In the genomic region with DNA sequence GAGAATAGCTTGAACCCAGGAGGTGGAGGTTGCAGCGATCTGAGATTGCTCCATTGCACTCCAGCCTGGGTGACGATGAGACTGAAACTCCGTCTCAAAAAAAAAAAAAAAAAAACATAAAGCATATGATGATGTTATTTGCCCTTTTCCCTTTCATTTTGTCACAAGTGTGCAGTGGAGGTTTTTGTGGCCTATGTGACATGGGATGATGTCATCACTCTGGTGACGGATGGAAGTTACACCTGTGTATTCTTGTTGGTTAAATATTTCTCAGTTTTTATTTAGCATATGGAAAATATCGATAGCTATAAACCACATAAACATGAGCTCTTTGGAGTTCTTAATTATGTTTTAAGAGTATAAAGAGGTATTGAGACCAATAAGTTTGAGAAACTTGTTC, we compare ENCODE assay signal across 17 cellular contexts.
DNase-seq lines count a peak whose midpoint lies in the region; ATAC-seq, FAIRE-seq and TF ChIP-seq lines count a peak whose summit lies in the region.
"Had no signal": no experiment of that assay in that cellular context is flagged by ENCODE, and none has a peak within 500 bp of the region (broad histone marks: within the 10 kb centered on the region; RNA-seq: fewer than 3 reads in every experiment).

No MANE protein-coding gene starts in this region.

- H2AFZ ChIP-seq in endothelial cell of umbilical vein (ENCODE audit: low read depth, low read length) = no peak overlapping the region

- intact Hi-C loops in cardiac septum (cut with DNase I) (no loop called here), left ventricle myocardium inferior (cut with micrococcal nuclease) (no loop called here), endothelial cell of umbilical vein (cut with micrococcal nuclease) (no loop called here)

- POLR2A ChIA-PET in endothelial cell of umbilical vein (lab: Charles Lee) = no interaction called here

- H3K4me2 ChIP-seq in endothelial cell of umbilical vein (ENCODE audit: insufficient read depth, low read length) = no peak overlapping the region

- no peak for TF ChIP-seq POLR2A in endothelial cell of umbilical vein (IDR thresholded peaks at IDR 0.05; ENCODE audit: low read depth, low read length)

- dilution Hi-C loops in endothelial cell of umbilical vein (cut with MboI; ENCODE audit: extremely low pct_ligation_motif_present, low sequenced_read_pairs) = no loop called here

- no peaks in the 10 kb centered on the region for H3K9me3 ChIP-seq in left ventricle myocardium inferior (replicated peaks)
- no peaks in the 10 kb centered on the region for H3K9me3 ChIP-seq in endothelial cell of umbilical vein (replicated peaks; ENCODE audit: control insufficient read depth, insufficient read depth, low read length)
- H3K9me3 ChIP-seq: BLaER1 treated with 17β-estradiol and CSF1 and Interleukin-3, amounts not matched to agents 10 nM and 100 nM had no signal

- H3K36me3 ChIP-seq in left ventricle myocardium inferior = no peaks in the 10 kb centered on the region
- H3K36me3 ChIP-seq in endothelial cell of umbilical vein (ENCODE audit: control insufficient read depth in 2 of 2, extremely low read depth in 1 of 2, insufficient read depth in 2 of 2, low read length in 2 of 2) = no peaks in the 10 kb centered on the region
- H3K36me3 ChIP-seq: BLaER1 treated with 17β-estradiol and CSF1 and Interleukin-3, amounts not matched to agents 10 nM and 100 nM had no signal

- H3K4me3 ChIP-seq in left ventricle myocardium inferior (no peak overlapping the region), endothelial cell of umbilical vein (replicated peaks in 1 of 3; ENCODE audit: insufficient read depth in 1 of 3, low read depth in 1 of 3, low read length in 3 of 3) (no peak overlapping the region)
- H3K4me3 ChIP-seq: BLaER1 treated with 17β-estradiol and CSF1 and Interleukin-3, amounts not matched to agents 10 nM and 100 nM had no signal

- peak; percentile 39 for ATAC-seq in HG03175 (IDR thresholded peaks at IDR 0.05; ENCODE audit: unreplicated experiment)
- ATAC-seq: CD8-positive, alpha-beta T cell; HCT116 had no signal

- no peaks in the 10 kb centered on the region for H3K79me2 ChIP-seq in endothelial cell of umbilical vein (ENCODE audit: control insufficient read depth, insufficient read depth, low read length)

- H3K27ac ChIP-seq in left ventricle myocardium inferior (replicated peaks) (no peak overlapping the region), endothelial cell of umbilical vein (ENCODE audit: insufficient read depth, low read depth, low read length) (no peak overlapping the region)
- H3K27ac ChIP-seq: BLaER1 treated with 17β-estradiol and CSF1 and Interleukin-3, amounts not matched to agents 10 nM and 100 nM had no signal

- H3K9ac ChIP-seq in endothelial cell of umbilical vein (replicated peaks; ENCODE audit: extremely low read depth, insufficient read depth, low read length) = no peak overlapping the region
- H3K9ac ChIP-seq: BLaER1 treated with 17β-estradiol and CSF1 and Interleukin-3, amounts not matched to agents 10 nM and 100 nM had no signal

- BruUV-seq in endothelial cell of umbilical vein (replicated peaks; lab: Mats Ljungman, UMichigan) = no TSS peak

- no peak for FAIRE-seq in endothelial cell of umbilical vein (lab: Jason Lieb, UNC)
- FAIRE-seq: HTR-8/SVneo had no signal

- CTCF ChIA-PET in endothelial cell of umbilical vein (lab: Charles Lee) = interaction anchor here (0.6 to 4.7 kb wide), 4 partner anchors 9 to 28 kb away, joined by 4 to 38 read pairs (median 4); no protein-coding TSS in a partner anchor

- no peaks in the 10 kb centered on the region for H4K20me1 ChIP-seq in endothelial cell of umbilical vein (replicated peaks; ENCODE audit: control insufficient read depth, extremely low read depth, insufficient read depth, low read length)
- H4K20me1 ChIP-seq: BLaER1 treated with 17β-estradiol and CSF1 and Interleukin-3, amounts not matched to agents 10 nM and 100 nM had no signal

- no peaks in the 10 kb centered on the region for H3K4me1 ChIP-seq in left ventricle myocardium inferior
- H3K4me1 ChIP-seq in endothelial cell of umbilical vein (ENCODE audit: control insufficient read depth, extremely low read depth, insufficient read depth, low read length) = no peaks in the 10 kb centered on the region

- no peak for TF ChIP-seq CTCF in left ventricle myocardium inferior (IDR thresholded peaks at IDR 0.05; ENCODE audit: borderline replicate concordance)
- no peak for TF ChIP-seq CTCF in endothelial cell of umbilical vein (IDR thresholded peaks at IDR 0.05; ENCODE audit: extremely low read depth in 1 of 2, insufficient read depth in 1 of 2, low read depth in 1 of 2, low read length in 2 of 2)
- no peak for TF ChIP-seq CTCF in GM13977 (IDR thresholded peaks at IDR 0.05; ENCODE audit: extremely low read depth, insufficient read depth, missing control alignments)

- H3K27me3 ChIP-seq in left ventricle myocardium inferior (ENCODE audit: low read depth) (peaks cover 83% of the 10 kb centered on the region), endothelial cell of umbilical vein (ENCODE audit: control insufficient read depth in 2 of 2, insufficient read depth in 2 of 2, low read length in 2 of 2) (peaks cover 0 to 8% of the 10 kb centered on the region in 2 experiments)
- H3K27me3 ChIP-seq: BLaER1 treated with 17β-estradiol and CSF1 and Interleukin-3, amounts not matched to agents 10 nM and 100 nM had no signal

- H3K9me1 ChIP-seq in endothelial cell of umbilical vein (replicated peaks; ENCODE audit: control insufficient read depth, extremely low read depth, insufficient read depth, low read length) = no peaks in the 10 kb centered on the region

- in situ Hi-C loops in GM13977 (cut with MboI; ENCODE audit: low pct_unique_long_range_greater_than_20kb, low sequenced_read_pairs, unreplicated experiment) = no loop called here

- DNase-seq in cardiac septum (ENCODE audit: low spot score) (peak; percentile 15), left ventricle myocardium inferior (no peak), MV-4-11 (lab: John Stamatoyannopoulos, UW) (peak; percentile 1), endothelial cell of umbilical vein (ENCODE audit: low read depth, low spot score) (no peak), NCI-H2029 (lab: John Stamatoyannopoulos, UW) (no peak), GM13977 (ENCODE audit: low spot score) (no peak)
- DNase-seq: Calu3; CD8-positive, alpha-beta T cell; DMS79 treated with DMSO at 0.1 percent for 48 hours; GF-D8; GOT3; H7; KG1 had no signal

TF ChIP-seq in endothelial cell of umbilical vein, 7 proteins besides CTCF, POLR2A, EP300 and RAD21:
- TF ChIP-seq JUN (IDR thresholded peaks at IDR 0.05; ENCODE audit: borderline replicate concordance, insufficient read depth, insufficient read length, low read depth) (peak; percentile 5), MYC (IDR thresholded peaks at IDR 0.05; ENCODE audit: low read depth, low read length) (no peak)

Comparison
In these comparisons a context has a peak if more than half of its experiments do, and no peak if none do; other contexts are left out.
1. DNase-seq: peak in cardiac septum (single experiment) and MV-4-11 (single experiment); none in left ventricle myocardium inferior (single experiment), endothelial cell of umbilical vein (single experiment), NCI-H2029 (single experiment) and GM13977 (single experiment).